8 cellular contexts compared by ENCODE assay signal in the genomic region with DNA sequence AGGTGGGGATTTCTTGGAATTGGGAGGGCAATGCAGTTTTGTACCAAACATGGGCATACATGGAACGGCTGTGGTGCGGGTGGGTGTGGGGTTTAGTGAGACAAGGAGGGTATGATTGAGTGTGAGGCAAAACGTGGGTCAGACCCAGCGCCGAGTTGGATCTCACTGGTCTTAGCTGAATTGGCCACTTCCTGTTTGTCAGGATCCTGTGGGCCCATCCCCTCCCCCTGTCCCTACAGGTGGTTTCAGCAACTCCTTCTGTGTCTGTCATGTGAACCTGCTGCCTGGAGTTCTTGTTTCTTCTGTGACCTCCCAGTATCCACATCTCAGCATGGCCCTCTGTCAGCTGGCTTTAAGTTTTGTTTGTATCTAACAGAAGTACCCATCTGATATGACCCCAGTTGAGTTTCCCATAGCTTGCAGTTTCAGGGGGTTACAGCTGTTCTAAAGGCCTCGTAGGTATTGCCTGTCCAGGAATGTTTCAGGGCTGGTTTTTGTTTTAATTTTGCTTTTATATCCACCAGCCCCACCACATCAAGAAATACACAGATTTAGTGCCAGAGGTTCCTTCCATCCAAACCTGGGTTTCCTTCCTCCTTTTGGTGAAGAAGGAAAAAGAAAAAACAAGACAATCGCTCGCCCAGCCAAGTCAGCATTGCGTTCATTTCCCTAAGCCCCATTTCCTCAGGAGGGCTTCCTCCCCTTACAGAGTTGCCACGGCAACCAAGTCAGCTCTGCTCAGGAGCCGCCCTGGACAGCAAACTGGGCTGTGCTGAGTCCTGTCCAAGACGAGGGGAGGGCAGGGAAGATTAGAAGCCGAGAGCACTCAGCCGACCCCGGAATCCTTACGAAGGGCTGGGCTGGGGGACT. TPM values are rescaled to one million over a fixed set of nuclear protein-coding genes. Genes with fewer than 3 reads are reported as not detected.
DNase-seq lines count a peak whose midpoint lies in the region; ATAC-seq and TF ChIP-seq lines count a peak whose summit lies in the region.

No MANE protein-coding gene starts in this region.

- TF ChIP-seq CTCF in NB4 (IDR thresholded peaks at IDR 0.05; ENCODE audit: low read depth, low read length) (no peak), chondrocyte (IDR thresholded peaks at IDR 0.05) (no peak), natural killer cell (IDR thresholded peaks at IDR 0.05) (no peak), colonic mucosa (IDR thresholded peaks at IDR 0.05) (no peak)

- no peaks in the 10 kb centered on the region for H3K27me3 ChIP-seq in colonic mucosa

- H3K4me1 ChIP-seq in colonic mucosa, result peaks cover 5% of the 10 kb centered on the region

- no peaks in the 10 kb centered on the region for H3K27me3 Mint-ChIP-seq in chondrocyte (ENCODE audit: low read depth)
- H3K27me3 Mint-ChIP-seq in natural killer cell (ENCODE audit: low read depth in 2 of 2), result no peaks in the 10 kb centered on the region

- H3K27ac ChIP-seq in colonic mucosa, result no peak overlapping the region

- ATAC-seq in natural killer cell (peak; percentile 63 to 85 (median 84)), HG02884 (IDR thresholded peaks at IDR 0.05; ENCODE audit: unreplicated experiment) (no peak)

- H3K4me3 Mint-ChIP-seq in chondrocyte (ENCODE audit: unreplicated experiment), result no peak overlapping the region
- peak overlapping the region; percentile 71 for H3K4me3 Mint-ChIP-seq in natural killer cell

- H3K27ac Mint-ChIP-seq in chondrocyte (ENCODE audit: unreplicated experiment) (peak overlapping the region; percentile 61), natural killer cell (peak overlapping the region; percentile 84 to 91)

- no peaks in the 10 kb centered on the region for H3K9me3 ChIP-seq in colonic mucosa

- H3K9ac ChIP-seq in colonic mucosa (ENCODE audit: low read depth in 2 of 2, low read length in 2 of 2), result no peak overlapping the region

- peaks cover 3% of the 10 kb centered on the region for H3K36me3 ChIP-seq in colonic mucosa

- no peaks in the 10 kb centered on the region for H3K36me3 Mint-ChIP-seq in chondrocyte (ENCODE audit: low read depth)
- no peaks in the 10 kb centered on the region for H3K36me3 Mint-ChIP-seq in natural killer cell

- intact Hi-C loops in natural killer cell (cut with micrococcal nuclease), result no loop called here
- intact Hi-C loops in colonic mucosa (cut with DNase I), result no loop called here

- H3K4me1 Mint-ChIP-seq in chondrocyte (ENCODE audit: low read depth) (peaks cover 39% of the 10 kb centered on the region), natural killer cell (peaks cover 44 to 58% of the 10 kb centered on the region in 2 donors)

- H3K9me3 Mint-ChIP-seq in chondrocyte (ENCODE audit: low read depth) (no peaks in the 10 kb centered on the region), natural killer cell (no peaks in the 10 kb centered on the region)

- DNase-seq in COR-L47 (lab: John Stamatoyannopoulos, UW) (peak; percentile 46), NB4 (ENCODE audit: low read depth) (peak; percentile 16), chondrocyte (ENCODE audit: low spot score) (no peak), natural killer cell (no peak), colonic mucosa (no peak), CD1c-positive myeloid dendritic cell (ENCODE audit: extremely low spot score) (no peak), A172 (ENCODE audit: low spot score) (no peak)

- TF ChIP-seq POLR2A in NB4 (IDR thresholded peaks at IDR 0.05; ENCODE audit: extremely low read depth, insufficient read length), result no peak

- H3K4me3 ChIP-seq in NB4 (ENCODE audit: low read depth, low read length) (no peak overlapping the region), colonic mucosa (no peak overlapping the region)

RNA-seq across cellular contexts. Expression of a gene that starts 6.1 kb away (rescaled TPM):
- total RNA-seq in chondrocyte, result 16.7 to 38.4 TPM (median 16.9 TPM) in 3 replicates
- 10 to 100 TPM; 39.5 to 51.2 (median 49.6) TPM for total RNA-seq in natural killer cell
- total RNA-seq in colonic mucosa, result 10 to 100 TPM; 14.7 to 34.6 TPM
- 10.7 and 12.1 TPM in 2 replicates for total RNA-seq in A172 (2014; rRNA removed; shearing (Covaris generic))

RNA-seq across cellular contexts. Expression of a gene that starts 19.7 kb away (rescaled TPM):
- 58.7 to 84.1 TPM (median 83.8 TPM) in 3 replicates for total RNA-seq in chondrocyte
- 100 to 1,000 TPM in 1 of 3 donors, 10 to 100 TPM in 2; 51.7 to 112 (median 67.2) TPM for total RNA-seq in natural killer cell
- total RNA-seq in colonic mucosa, result 10 to 100 TPM; 27.5 to 29.4 TPM
- 43.7 and 46.9 TPM in 2 replicates for total RNA-seq in A172 (2014; rRNA removed; shearing (Covaris generic))

RNA-seq across cellular contexts. Expression of a gene that starts 57.4 kb away (rescaled TPM):
- total RNA-seq in chondrocyte (0.12 TPM in 1 of 3 replicates, not detected in the others), natural killer cell (under 1 TPM in 1 of 3 donors, not detected in 2; 0.70 TPM), colonic mucosa (1 to 10 TPM; 1.9 to 2.3 TPM)
- 0.74 TPM in 1 of 2 replicates, not detected in the other for total RNA-seq in A172 (2014; rRNA removed; shearing (Covaris generic))

Comparison
In these comparisons a context has a peak if more than half of its experiments do, and no peak if none do; other contexts are left out.
1. DNase-seq: peak in COR-L47 (single experiment) and NB4 (single experiment); none in chondrocyte (single experiment), natural killer cell (single experiment), colonic mucosa (single experiment), CD1c-positive myeloid dendritic cell (single experiment) and A172 (single experiment).